ENCODE assay signal across 1 cellular context in the genomic region with DNA sequence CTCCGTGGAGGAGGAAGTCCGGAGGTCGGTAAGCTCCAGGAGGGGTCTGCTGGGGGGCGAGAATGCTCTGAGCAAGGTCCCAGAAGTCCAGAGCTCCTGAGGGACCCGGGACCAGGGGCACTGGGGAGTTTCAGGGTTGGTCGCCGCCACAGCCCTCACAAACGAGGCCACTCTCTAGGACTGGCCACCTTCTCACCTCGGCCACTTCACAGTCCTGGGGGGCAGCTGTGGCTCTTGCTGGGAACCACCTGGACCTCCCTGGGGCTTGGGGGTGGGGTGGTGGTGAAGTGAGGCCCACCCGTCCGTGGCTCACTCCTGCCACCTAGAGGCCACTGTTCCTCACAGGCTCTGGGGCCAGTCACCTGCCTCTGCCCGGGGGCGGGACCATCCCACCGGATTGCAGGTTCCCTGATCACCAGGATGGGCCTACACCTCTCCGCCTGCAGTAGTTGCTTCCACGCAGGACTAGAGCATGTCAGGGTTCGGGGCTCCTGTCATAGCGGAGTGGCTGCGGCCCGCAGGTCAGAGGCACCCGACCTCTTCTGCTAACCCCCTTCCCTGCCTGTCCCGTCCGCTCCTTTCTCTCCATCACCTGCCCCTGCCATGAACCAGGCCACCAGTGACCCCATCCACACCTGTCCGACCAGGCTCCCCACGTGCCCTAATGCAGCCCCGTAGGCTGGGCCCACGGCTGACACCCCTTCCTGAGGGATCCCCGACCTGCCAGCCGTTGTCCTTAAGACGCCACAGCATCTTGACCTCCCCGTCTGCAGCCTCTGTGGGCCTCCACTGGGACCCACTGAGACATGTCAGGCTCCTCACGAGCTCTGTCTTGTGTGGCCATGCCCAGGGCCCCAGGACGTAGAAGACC.
TF ChIP-seq lines count a peak whose summit lies in the region.

No MANE protein-coding gene starts in this region.

TF ChIP-seq in GM23338, 12 proteins besides CTCF, POLR2A, EP300 and RAD21:
- no peak for TF ChIP-seq ZNF462 (CRISPR knock-in tag; IDR thresholded peaks at IDR 0.05)
- no peak for TF ChIP-seq EZH2phosphoT487 (IDR thresholded peaks at IDR 0.05; ENCODE audit: unreplicated experiment)
- TF ChIP-seq REST (IDR thresholded peaks at IDR 0.05; ENCODE audit: unreplicated experiment): no peak
- TF ChIP-seq STAT1 (IDR thresholded peaks at IDR 0.05; ENCODE audit: unreplicated experiment): no peak
- TF ChIP-seq JUNB (IDR thresholded peaks at IDR 0.05; ENCODE audit: unreplicated experiment): no peak
- no peak for TF ChIP-seq ZNF331 (CRISPR knock-in tag; IDR thresholded peaks at IDR 0.05; ENCODE audit: low read depth)
- TF ChIP-seq ZNF114 (CRISPR knock-in tag; IDR thresholded peaks at IDR 0.05): no peak
- TF ChIP-seq EZH2 (IDR thresholded peaks at IDR 0.05; ENCODE audit: low read depth, unreplicated experiment): no peak
- TF ChIP-seq CREB1 (CRISPR knock-in tag; IDR thresholded peaks at IDR 0.05; ENCODE audit: low read depth): no peak
- TF ChIP-seq NANOG (IDR thresholded peaks at IDR 0.05; ENCODE audit: borderline replicate concordance): no peak
- TF ChIP-seq, protein P1, sequence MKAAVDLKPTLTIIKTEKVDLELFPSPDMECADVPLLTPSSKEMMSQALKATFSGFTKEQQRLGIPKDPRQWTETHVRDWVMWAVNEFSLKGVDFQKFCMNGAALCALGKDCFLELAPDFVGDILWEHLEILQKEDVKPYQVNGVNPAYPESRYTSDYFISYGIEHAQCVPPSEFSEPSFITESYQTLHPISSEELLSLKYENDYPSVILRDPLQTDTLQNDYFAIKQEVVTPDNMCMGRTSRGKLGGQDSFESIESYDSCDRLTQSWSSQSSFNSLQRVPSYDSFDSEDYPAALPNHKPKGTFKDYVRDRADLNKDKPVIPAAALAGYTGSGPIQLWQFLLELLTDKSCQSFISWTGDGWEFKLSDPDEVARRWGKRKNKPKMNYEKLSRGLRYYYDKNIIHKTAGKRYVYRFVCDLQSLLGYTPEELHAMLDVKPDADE (IDR thresholded peaks at IDR 0.05): no peak
- no peak for TF ChIP-seq POLR2AphosphoS5 (IDR thresholded peaks at IDR 0.05; ENCODE audit: low read depth)
